1 cellular context compared by ENCODE assay signal in the genomic region with DNA sequence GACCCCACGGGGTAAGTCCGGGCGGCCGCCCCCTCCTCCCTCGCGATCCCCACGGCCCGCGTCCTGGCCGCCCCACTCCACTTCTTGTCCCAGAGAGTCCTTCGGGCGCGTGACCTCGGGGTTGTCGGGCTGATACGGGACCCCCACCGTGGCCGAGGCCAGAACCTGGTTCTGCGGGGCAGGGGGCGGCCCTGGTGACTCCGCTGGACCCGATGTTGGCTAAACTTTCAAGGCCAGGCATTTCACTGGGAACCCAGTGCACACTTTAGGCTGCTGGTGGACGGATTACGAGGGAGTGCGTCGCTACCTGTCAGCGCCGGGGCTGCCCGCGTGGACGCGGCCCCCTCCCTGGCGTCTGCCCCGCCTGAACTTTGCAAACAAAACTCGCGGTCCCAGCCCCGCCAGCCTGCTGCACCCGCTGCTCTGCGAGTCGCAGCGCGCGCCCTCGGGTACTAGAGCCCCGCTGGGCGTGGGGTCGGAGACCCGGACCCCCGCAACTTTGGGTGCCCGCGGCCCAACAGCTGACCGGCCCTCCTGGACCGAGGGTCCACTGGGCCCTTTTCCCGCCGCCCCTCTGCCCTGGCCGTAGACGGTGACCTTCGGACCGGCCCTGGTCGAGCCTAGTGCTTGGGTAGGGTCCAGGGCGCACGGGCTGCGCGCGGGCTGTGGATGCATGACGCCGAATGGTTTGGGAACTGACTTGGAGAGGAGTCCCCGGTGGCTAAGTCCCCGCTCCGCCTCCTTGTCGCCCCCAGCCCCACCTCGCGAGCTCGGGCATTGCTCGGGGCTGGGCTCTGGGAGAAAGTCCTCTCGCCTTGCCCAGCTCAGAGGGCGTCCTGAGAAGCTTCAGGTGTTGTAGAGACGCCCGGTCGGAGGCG.
TF ChIP-seq lines count a peak whose summit lies in the region.

No MANE protein-coding gene starts in this region.

TF ChIP-seq in HepG2, 621 proteins besides CTCF, POLR2A, EP300 and RAD21 (continued from another document and continues in another):
- TF ChIP-seq, protein P1, sequence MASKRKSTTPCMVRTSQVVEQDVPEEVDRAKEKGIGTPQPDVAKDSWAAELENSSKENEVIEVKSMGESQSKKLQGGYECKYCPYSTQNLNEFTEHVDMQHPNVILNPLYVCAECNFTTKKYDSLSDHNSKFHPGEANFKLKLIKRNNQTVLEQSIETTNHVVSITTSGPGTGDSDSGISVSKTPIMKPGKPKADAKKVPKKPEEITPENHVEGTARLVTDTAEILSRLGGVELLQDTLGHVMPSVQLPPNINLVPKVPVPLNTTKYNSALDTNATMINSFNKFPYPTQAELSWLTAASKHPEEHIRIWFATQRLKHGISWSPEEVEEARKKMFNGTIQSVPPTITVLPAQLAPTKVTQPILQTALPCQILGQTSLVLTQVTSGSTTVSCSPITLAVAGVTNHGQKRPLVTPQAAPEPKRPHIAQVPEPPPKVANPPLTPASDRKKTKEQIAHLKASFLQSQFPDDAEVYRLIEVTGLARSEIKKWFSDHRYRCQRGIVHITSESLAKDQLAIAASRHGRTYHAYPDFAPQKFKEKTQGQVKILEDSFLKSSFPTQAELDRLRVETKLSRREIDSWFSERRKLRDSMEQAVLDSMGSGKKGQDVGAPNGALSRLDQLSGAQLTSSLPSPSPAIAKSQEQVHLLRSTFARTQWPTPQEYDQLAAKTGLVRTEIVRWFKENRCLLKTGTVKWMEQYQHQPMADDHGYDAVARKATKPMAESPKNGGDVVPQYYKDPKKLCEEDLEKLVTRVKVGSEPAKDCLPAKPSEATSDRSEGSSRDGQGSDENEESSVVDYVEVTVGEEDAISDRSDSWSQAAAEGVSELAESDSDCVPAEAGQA (IDR thresholded peaks at IDR 0.05; ENCODE audit: low read depth): no peak
- TF ChIP-seq, protein P1 (CRISPR knock-in tag; IDR thresholded peaks at IDR 0.05; ENCODE audit: borderline replicate concordance): no peak
- TF ChIP-seq BRD4 (CRISPR knock-in tag; IDR thresholded peaks at IDR 0.05) (peak; percentile 82; the same call in 1 of the 2 replicates), MNT (IDR thresholded peaks at IDR 0.05) (no peak), MZF1 (CRISPR knock-in tag; IDR thresholded peaks at IDR 0.05; ENCODE audit: borderline replicate concordance) (no peak), BORCS8-MEF2B (CRISPR knock-in tag; IDR thresholded peaks at IDR 0.05) (peak; percentile 74), ZNF687 (CRISPR knock-in tag; IDR thresholded peaks at IDR 0.05) (peak; percentile 93), NR0B2 (CRISPR knock-in tag; IDR thresholded peaks at IDR 0.05) (peak; percentile 32; the same call in 1 of the 2 replicates), ZNF205 (CRISPR knock-in tag; IDR thresholded peaks at IDR 0.05) (no peak), ZNF879 (CRISPR knock-in tag; IDR thresholded peaks at IDR 0.05) (no peak), FOSL1 (CRISPR knock-in tag; IDR thresholded peaks at IDR 0.05; ENCODE audit: borderline replicate concordance) (0 out of 2 replicates have a peak, but pooled peaks have one; percentile 21), ZXDC (CRISPR knock-in tag; IDR thresholded peaks at IDR 0.05) (no peak), ZNF33A (CRISPR knock-in tag; IDR thresholded peaks at IDR 0.05; ENCODE audit: borderline replicate concordance) (no peak), NFE2L1 (CRISPR knock-in tag; IDR thresholded peaks at IDR 0.05; ENCODE audit: borderline replicate concordance) (peak; percentile 48; the same call in 1 of the 2 replicates), XRCC5 (optimal IDR thresholded peaks at IDR 0.05; ENCODE audit: low read length) (no peak), NCOR1 (IDR thresholded peaks at IDR 0.05; ENCODE audit: borderline replicate concordance, low read length) (peak; percentile 74), TEAD3 (CRISPR knock-in tag; optimal IDR thresholded peaks at IDR 0.05; ENCODE audit: borderline replicate concordance) (peak; percentile 9), ZNF124 (CRISPR knock-in tag; IDR thresholded peaks at IDR 0.05) (0 out of 2 replicates have a peak, but pooled peaks have one; percentile 64)
- TF ChIP-seq, protein P2, sequence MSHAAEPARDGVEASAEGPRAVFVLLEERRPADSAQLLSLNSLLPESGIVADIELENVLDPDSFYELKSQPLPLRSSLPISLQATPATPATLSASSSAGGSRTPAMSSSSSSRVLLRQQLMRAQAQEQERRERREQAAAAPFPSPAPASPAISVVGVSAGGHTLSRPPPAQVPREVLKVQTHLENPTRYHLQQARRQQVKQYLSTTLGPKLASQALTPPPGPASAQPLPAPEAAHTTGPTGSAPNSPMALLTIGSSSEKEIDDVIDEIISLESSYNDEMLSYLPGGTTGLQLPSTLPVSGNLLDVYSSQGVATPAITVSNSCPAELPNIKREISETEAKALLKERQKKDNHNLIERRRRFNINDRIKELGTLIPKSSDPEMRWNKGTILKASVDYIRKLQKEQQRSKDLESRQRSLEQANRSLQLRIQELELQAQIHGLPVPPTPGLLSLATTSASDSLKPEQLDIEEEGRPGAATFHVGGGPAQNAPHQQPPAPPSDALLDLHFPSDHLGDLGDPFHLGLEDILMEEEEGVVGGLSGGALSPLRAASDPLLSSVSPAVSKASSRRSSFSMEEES (CRISPR knock-in tag; IDR thresholded peaks at IDR 0.05): no peak
- TF ChIP-seq, protein P3, sequence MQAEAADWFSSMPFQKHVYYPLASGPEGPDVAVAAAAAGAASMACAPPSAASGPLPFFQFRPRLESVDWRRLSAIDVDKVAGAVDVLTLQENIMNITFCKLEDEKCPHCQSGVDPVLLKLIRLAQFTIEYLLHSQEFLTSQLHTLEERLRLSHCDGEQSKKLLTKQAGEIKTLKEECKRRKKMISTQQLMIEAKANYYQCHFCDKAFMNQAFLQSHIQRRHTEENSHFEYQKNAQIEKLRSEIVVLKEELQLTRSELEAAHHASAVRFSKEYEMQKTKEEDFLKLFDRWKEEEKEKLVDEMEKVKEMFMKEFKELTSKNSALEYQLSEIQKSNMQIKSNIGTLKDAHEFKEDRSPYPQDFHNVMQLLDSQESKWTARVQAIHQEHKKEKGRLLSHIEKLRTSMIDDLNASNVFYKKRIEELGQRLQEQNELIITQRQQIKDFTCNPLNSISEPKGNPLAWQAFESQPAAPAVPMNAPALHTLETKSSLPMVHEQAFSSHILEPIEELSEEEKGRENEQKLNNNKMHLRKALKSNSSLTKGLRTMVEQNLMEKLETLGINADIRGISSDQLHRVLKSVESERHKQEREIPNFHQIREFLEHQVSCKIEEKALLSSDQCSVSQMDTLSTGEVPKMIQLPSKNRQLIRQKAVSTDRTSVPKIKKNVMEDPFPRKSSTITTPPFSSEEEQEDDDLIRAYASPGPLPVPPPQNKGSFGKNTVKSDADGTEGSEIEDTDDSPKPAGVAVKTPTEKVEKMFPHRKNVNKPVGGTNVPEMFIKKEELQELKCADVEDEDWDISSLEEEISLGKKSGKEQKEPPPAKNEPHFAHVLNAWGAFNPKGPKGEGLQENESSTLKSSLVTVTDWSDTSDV (CRISPR knock-in tag; IDR thresholded peaks at IDR 0.05): 0 out of 2 replicates have a peak, but pooled peaks have one; percentile 49
- TF ChIP-seq, protein P4, sequence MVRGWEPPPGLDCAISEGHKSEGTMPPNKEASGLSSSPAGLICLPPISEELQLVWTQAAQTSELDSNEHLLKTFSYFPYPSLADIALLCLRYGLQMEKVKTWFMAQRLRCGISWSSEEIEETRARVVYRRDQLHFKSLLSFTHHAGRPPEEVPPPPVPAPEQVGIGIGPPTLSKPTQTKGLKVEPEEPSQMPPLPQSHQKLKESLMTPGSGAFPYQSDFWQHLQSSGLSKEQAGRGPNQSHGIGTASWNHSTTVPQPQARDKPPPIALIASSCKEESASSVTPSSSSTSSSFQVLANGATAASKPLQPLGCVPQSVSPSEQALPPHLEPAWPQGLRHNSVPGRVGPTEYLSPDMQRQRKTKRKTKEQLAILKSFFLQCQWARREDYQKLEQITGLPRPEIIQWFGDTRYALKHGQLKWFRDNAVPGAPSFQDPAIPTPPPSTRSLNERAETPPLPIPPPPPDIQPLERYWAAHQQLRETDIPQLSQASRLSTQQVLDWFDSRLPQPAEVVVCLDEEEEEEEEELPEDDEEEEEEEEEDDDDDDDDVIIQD (CRISPR knock-in tag; IDR thresholded peaks at IDR 0.05; ENCODE audit: low read depth): 0 out of 2 replicates have a peak, but pooled peaks have one; percentile 37
